Comparison of ENCODE assay signal across 20 cellular contexts in the genomic region with DNA sequence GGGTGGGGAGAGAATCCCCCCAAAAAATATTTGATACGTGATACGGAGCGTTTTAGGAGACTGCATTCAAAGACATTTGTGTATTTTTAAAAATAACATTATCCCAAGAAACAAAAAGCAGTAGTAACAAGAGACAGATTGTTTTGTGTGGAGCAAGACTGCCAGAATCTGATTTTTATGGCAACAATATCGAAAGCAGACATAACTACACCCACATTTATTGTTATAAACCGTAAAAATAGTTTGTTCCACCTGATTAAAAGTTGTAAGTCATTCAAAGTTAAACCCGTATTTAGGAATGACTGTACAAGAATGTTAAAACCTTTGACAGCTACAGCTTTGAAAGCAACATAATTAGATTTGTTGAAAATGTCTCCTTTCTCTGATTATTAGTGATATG. TPM values are rescaled to one million over a fixed set of nuclear protein-coding genes. Genes with fewer than 3 reads are reported as not detected.
DNase-seq lines count a peak whose midpoint lies in the region; ATAC-seq and TF ChIP-seq lines count a peak whose summit lies in the region.
"Had no signal": no experiment of that assay in that cellular context is flagged by ENCODE, and none has a peak within 500 bp of the region (broad histone marks: within the 10 kb centered on the region; RNA-seq: fewer than 3 reads in every experiment).

No MANE protein-coding gene starts in this region.

- no peaks in the 10 kb centered on the region for H3K9me3 Mint-ChIP-seq in activated CD4-positive, alpha-beta memory T cell treated with anti-CD3 and anti-CD28 coated beads, Interleukin-2, amount 10 ng/mL, durations not matched to agents 7 days and 5 days
- H3K9me3 Mint-ChIP-seq: activated naive CD8-positive, alpha-beta T cell treated with anti-CD3 and anti-CD28 coated beads, Interleukin-2, amount 50 U/mL, for 24 hours; dendritic cell treated with granulocyte-macrophage colony-stimulating factor and Interleukin-4, amounts not matched to agents 40 ng/mL and 50 ng/mL, for 4 days had no signal

- ATAC-seq in heart left ventricle: no peak
- ATAC-seq in Right ventricle myocardium superior (ENCODE audit: poor library complexity): no peak
- ATAC-seq: activated naive CD8-positive, alpha-beta T cell treated with anti-CD3 and anti-CD28 coated beads, Interleukin-2, amount 50 U/mL, for 24 hours; upper lobe of right lung had no signal

- H3K9ac ChIP-seq in skeletal muscle satellite cell (ENCODE audit: low read depth, low read length): peak overlapping the region; percentile 80
- H3K9ac ChIP-seq: parathyroid adenoma had no signal

- H3K9me3 ChIP-seq in heart left ventricle (no peaks in the 10 kb centered on the region), PC-9 (ENCODE audit: insufficient read depth, low read depth) (no peaks in the 10 kb centered on the region), skeletal muscle satellite cell (replicated peaks; ENCODE audit: low read length) (no peaks in the 10 kb centered on the region)
- H3K9me3 ChIP-seq: breast epithelium, Peyer's patch, spleen, upper lobe of right lung had no signal

- peaks cover 8% of the 10 kb centered on the region for H3K4me1 Mint-ChIP-seq in activated CD4-positive, alpha-beta memory T cell treated with anti-CD3 and anti-CD28 coated beads, Interleukin-2, amount 10 ng/mL, durations not matched to agents 7 days and 5 days

- WGBS in heart left ventricle, 4 donors: 18 to 24% (median 21%) methylated on average over 6 of the region's 6 CpGs

- peaks cover 0 to 66% (median 15%) of the 10 kb centered on the region in 9 donors for H3K27me3 ChIP-seq in heart left ventricle
- peaks cover 26% of the 10 kb centered on the region; the same call in 1 of the 2 replicates for H3K27me3 ChIP-seq in PC-9 (ENCODE audit: insufficient read depth, low read depth)
- no peaks in the 10 kb centered on the region for H3K27me3 ChIP-seq in skeletal muscle satellite cell (ENCODE audit: control insufficient read depth, insufficient read depth, low read length)

- no peaks in the 10 kb centered on the region for H3K9me2 ChIP-seq in PC-9 (ENCODE audit: insufficient read depth)

- no peak overlapping the region for H3K27ac Mint-ChIP-seq in activated CD4-positive, alpha-beta memory T cell treated with anti-CD3 and anti-CD28 coated beads, Interleukin-2, amount 10 ng/mL, durations not matched to agents 7 days and 5 days
- H3K27ac Mint-ChIP-seq: activated naive CD8-positive, alpha-beta T cell treated with anti-CD3 and anti-CD28 coated beads, Interleukin-2, amount 50 U/mL, for 24 hours; dendritic cell treated with granulocyte-macrophage colony-stimulating factor and Interleukin-4, amounts not matched to agents 40 ng/mL and 50 ng/mL, for 4 days had no signal

- H3K4me3 Mint-ChIP-seq in activated CD4-positive, alpha-beta memory T cell treated with anti-CD3 and anti-CD28 coated beads, Interleukin-2, amount 10 ng/mL, durations not matched to agents 7 days and 5 days: no peak overlapping the region
- H3K4me3 Mint-ChIP-seq: activated naive CD8-positive, alpha-beta T cell treated with anti-CD3 and anti-CD28 coated beads, Interleukin-2, amount 50 U/mL, for 24 hours; dendritic cell treated with granulocyte-macrophage colony-stimulating factor and Interleukin-4, amounts not matched to agents 40 ng/mL and 50 ng/mL, for 4 days had no signal

- H2AFZ ChIP-seq in PC-9: no peak overlapping the region
- H2AFZ ChIP-seq: parathyroid adenoma had no signal

- H3K4me2 ChIP-seq in PC-9 (peak overlapping the region; percentile 95; the same call in 1 of the 2 replicates), skeletal muscle satellite cell (ENCODE audit: low read length) (peak overlapping the region; percentile 92)

- H4K20me1 ChIP-seq in PC-9 (ENCODE audit: insufficient read depth): no peaks in the 10 kb centered on the region

- TF ChIP-seq CTCF in heart left ventricle (IDR thresholded peaks at IDR 0.05) (no peak), PC-9 (conservative IDR thresholded peaks at IDR 0.05) (no peak)

- H3K4me1 ChIP-seq in heart left ventricle: peaks cover 0 to 22% (median 0%) of the 10 kb centered on the region in 12 donors
- H3K4me1 ChIP-seq in PC-9 (replicated peaks; ENCODE audit: insufficient read depth): peaks cover 19% of the 10 kb centered on the region
- peaks cover 19% of the 10 kb centered on the region for H3K4me1 ChIP-seq in skeletal muscle satellite cell (ENCODE audit: control insufficient read depth, insufficient read depth, low read length)
- H3K4me1 ChIP-seq: parathyroid adenoma had no signal

- H3K4me3 ChIP-seq in heart left ventricle: peak overlapping the region in 10 of 12 donors; percentile 4 to 73 (median 64)
- peak overlapping the region; percentile 1; the same call in 1 of the 2 replicates for H3K4me3 ChIP-seq in PC-9
- H3K4me3 ChIP-seq in skeletal muscle satellite cell (ENCODE audit: low read length): peak overlapping the region; percentile 83
- H3K4me3 ChIP-seq: Peyer's patch had no signal

- intact Hi-C loops in heart left ventricle (cut with DNase I) (loop anchor here in 6 of 10 donors (5.0 to 10.0 kb wide), 7 partner anchors 121 to 281 kb away; no protein-coding TSS in a partner anchor), Right ventricle myocardium superior (cut with DNase I) (no loop called here), PC-9 (cut with micrococcal nuclease; ENCODE audit: unreplicated experiment) (loop anchor here (5.0 to 10.0 kb wide), 4 partner anchors 111 to 281 kb away; no protein-coding TSS in a partner anchor)

- no peaks in the 10 kb centered on the region for H3F3A ChIP-seq in PC-9 (ENCODE audit: insufficient read depth, low read depth)

- POLR2A ChIA-PET in PC-9 (lab: Charles Lee; ENCODE audit: unreplicated experiment): no interaction called here
- POLR2A ChIA-PET in activated CD4-positive, alpha-beta memory T cell treated with anti-CD3 and anti-CD28 coated beads, Interleukin-2, amount 10 ng/mL, durations not matched to agents 7 days and 5 days (lab: Charles Lee): no interaction called here

- no peak for TF ChIP-seq POLR2A in heart left ventricle (IDR thresholded peaks at IDR 0.05)

- CTCF ChIA-PET in PC-9 (lab: Charles Lee): no interaction called here
- CTCF ChIA-PET in activated CD4-positive, alpha-beta memory T cell treated with anti-CD3 and anti-CD28 coated beads, Interleukin-2, amount 10 ng/mL, durations not matched to agents 7 days and 5 days (lab: Charles Lee): interaction anchor here (0.7 kb wide), 1 partner anchor 53 kb away, joined by 3 read pairs; no protein-coding TSS in a partner anchor

- no peaks in the 10 kb centered on the region for H3K79me2 ChIP-seq in PC-9 (ENCODE audit: low read depth)
- H3K79me2 ChIP-seq: parathyroid adenoma had no signal

- DNase-seq in heart left ventricle: no peak
- DNase-seq in Right ventricle myocardium superior: no peak
- no peak for DNase-seq in PC-9
- peak; percentile 10 for DNase-seq in kidney glomerular epithelial cell (lab: John Stamatoyannopoulos, UW)
- DNase-seq in activated CD4-positive, alpha-beta memory T cell treated with anti-CD3 and anti-CD28 coated beads, Interleukin-2, amount 10 ng/mL, durations not matched to agents 7 days and 5 days: no peak
- no peak for DNase-seq in GOT3 (lab: John Stamatoyannopoulos, UW)
- DNase-seq in HK-2 (ENCODE audit: unreplicated experiment): no peak
- DNase-seq: activated naive CD8-positive, alpha-beta T cell treated with anti-CD3 and anti-CD28 coated beads, Interleukin-2, amount 50 U/mL, for 24 hours; C1 segment of cervical spinal cord; NCI-H1694 treated with DMSO at 0.1 percent for 48 hours; NCI-H226; Peyer's patch; spleen; T1000; upper lobe of right lung had no signal

- BruUV-seq in PC-9 (replicated peaks; lab: Mats Ljungman, UMichigan): no TSS peak

- H3K27ac ChIP-seq in heart left ventricle (peak overlapping the region in 10 of 12 donors; percentile 19 to 93 (median 82)), PC-9 (no peak overlapping the region)
- H3K27ac ChIP-seq: breast epithelium, parathyroid adenoma, Peyer's patch, spleen, upper lobe of right lung had no signal

- no peaks in the 10 kb centered on the region for H3K36me3 ChIP-seq in heart left ventricle
- no peaks in the 10 kb centered on the region for H3K36me3 ChIP-seq in PC-9 (ENCODE audit: low read depth)
- H3K36me3 ChIP-seq in skeletal muscle satellite cell (ENCODE audit: insufficient read depth, low read length): no peaks in the 10 kb centered on the region
- H3K36me3 ChIP-seq: breast epithelium, Peyer's patch, spleen, upper lobe of right lung had no signal

- H3K27me3 Mint-ChIP-seq in activated CD4-positive, alpha-beta memory T cell treated with anti-CD3 and anti-CD28 coated beads, Interleukin-2, amount 10 ng/mL, durations not matched to agents 7 days and 5 days: peaks cover 52% of the 10 kb centered on the region

- no peaks in the 10 kb centered on the region for H3K36me3 Mint-ChIP-seq in activated CD4-positive, alpha-beta memory T cell treated with anti-CD3 and anti-CD28 coated beads, Interleukin-2, amount 10 ng/mL, durations not matched to agents 7 days and 5 days (ENCODE audit: low read depth)

RNA-seq across cellular contexts. Expression of gene EYA4, which starts 2.6 kb away (rescaled TPM):
- 10 to 100 TPM; 14.6 to 29.6 (median 22.6) TPM for total RNA-seq in heart left ventricle
- 1 to 10 TPM; 3.6 to 9.9 TPM for polyA plus RNA-seq in heart left ventricle
- total RNA-seq in Right ventricle myocardium superior: 20.4 TPM
- total RNA-seq in PC-9 (2021): 9.8 and 10.6 TPM in 2 replicates
- 7.0 and 7.1 TPM in 2 replicates for total RNA-seq in skeletal muscle satellite cell (2012; rRNA removed)
- not detected for total RNA-seq in activated CD4-positive, alpha-beta memory T cell treated with anti-CD3 and anti-CD28 coated beads, Interleukin-2, amount 10 ng/mL, durations not matched to agents 7 days and 5 days
- total RNA-seq: A172 had no signal

Comparison
In these comparisons a context has a peak if more than half of its experiments do, and no peak if none do; other contexts are left out.
1. H3K4me3 ChIP-seq: peak in every context shown above with its lines; median percentile 83 in skeletal muscle satellite cell; 64 in heart left ventricle; 1 in PC-9.
2. RNA of gene EYA4, which starts 2.6 kb away (total RNA-seq): 14.6 to 29.6 TPM in heart left ventricle, 20.4 TPM in Right ventricle myocardium superior (single experiment) and 9.8 to 10.6 TPM in PC-9; not detected in activated CD4-positive, alpha-beta memory T cell treated with anti-CD3 and anti-CD28 coated beads, Interleukin-2, amount 10 ng/mL, durations not matched to agents 7 days and 5 days; every median in the first group is over 10 times any median in the second.